ENCODE assay signal across 28 cellular contexts in genomic region chr21:19855522-19855921, GRCh38.
"Had no signal": no experiment of that assay in that cellular context is flagged by ENCODE, and none has a peak within 500 bp of the region (broad histone marks: within the 10 kb centered on the region; RNA-seq: fewer than 3 reads in every experiment).

No MANE protein-coding gene starts in this region.

- H3K27me3 Mint-ChIP-seq: activated B cell treated with CpG ODN at 0.5 μM for 24 hours; activated CD8-positive, alpha-beta T cell treated with anti-CD3 and anti-CD28 coated beads for 36 hours; activated naive CD4-positive, alpha-beta T cell treated with anti-CD3 and anti-CD28 coated beads, Interleukin-2, amount 50 U/mL, for 24 hours; activated naive CD8-positive, alpha-beta T cell treated with anti-CD3 and anti-CD28 coated beads for 36 hours; activated naive CD8-positive, alpha-beta T cell treated with anti-CD3 and anti-CD28 coated beads, Interleukin-2, amount 50 U/mL, for 24 hours; T-helper 17 cell had no signal

- H3K9me3 ChIP-seq: adrenal gland, body of pancreas, colonic mucosa had no signal

- H3K36me3 Mint-ChIP-seq: activated naive CD4-positive, alpha-beta T cell treated with anti-CD3 and anti-CD28 coated beads, Interleukin-2, amount 50 U/mL, for 24 hours; activated naive CD8-positive, alpha-beta T cell treated with anti-CD3 and anti-CD28 coated beads for 36 hours had no signal

- FAIRE-seq: frontal cortex had no signal

- H3K27me3 ChIP-seq: adrenal gland, body of pancreas, colonic mucosa had no signal

- H3K4me3 ChIP-seq: adrenal gland, body of pancreas, colonic mucosa had no signal

- DNase-seq: activated B cell treated with CpG ODN at 0.5 μM for 24 hours; activated CD4-positive, alpha-beta T cell treated with anti-CD3 and anti-CD28 coated beads for 48 hours; activated CD4-positive, alpha-beta T cell treated with anti-CD3 and anti-CD28 coated beads, Interleukin-2, amount 50 U/mL, for 1 hour; activated CD4-positive, alpha-beta T cell treated with anti-CD3 and anti-CD28 coated beads, Interleukin-2, amount 50 U/mL, for 48 hours; activated CD8-positive, alpha-beta memory T cell treated with anti-CD3 and anti-CD28 coated beads for 24 hours; activated CD8-positive, alpha-beta T cell treated with anti-CD3 and anti-CD28 coated beads for 36 hours; activated effector memory CD4-positive, alpha-beta T cell treated with anti-CD3 and anti-CD28 coated beads, Interleukin-2, amount 50 U/mL, for 16 hours; activated naive CD4-positive, alpha-beta T cell treated with anti-CD3 and anti-CD28 coated beads for 36 hours; activated naive CD8-positive, alpha-beta T cell treated with anti-CD3 and anti-CD28 coated beads for 36 hours; activated naive CD8-positive, alpha-beta T cell treated with anti-CD3 and anti-CD28 coated beads, Interleukin-2, amount 50 U/mL, for 24 hours; activated T-cell treated with anti-CD3 and anti-CD28 coated beads, Interleukin-2, amount 50 U/mL, for 4 hours; adrenal gland; amygdala; aorta; body of pancreas; caudate nucleus; colonic mucosa; effector memory CD4-positive, alpha-beta T cell; endodermal cell; foreskin fibroblast; T-helper 1 cell; T-helper 17 cell; T1000; WERI-Rb-1 had no signal

- H3K36me3 ChIP-seq: adrenal gland, colonic mucosa, WERI-Rb-1 had no signal

- H3K27ac ChIP-seq: adrenal gland, body of pancreas, colonic mucosa, WERI-Rb-1 had no signal

- H3K9me3 Mint-ChIP-seq: activated naive CD4-positive, alpha-beta T cell treated with anti-CD3 and anti-CD28 coated beads, Interleukin-2, amount 50 U/mL, for 24 hours; activated naive CD8-positive, alpha-beta T cell treated with anti-CD3 and anti-CD28 coated beads, Interleukin-2, amount 50 U/mL, for 24 hours; endodermal cell had no signal

- H3K4me3 Mint-ChIP-seq: activated B cell treated with CpG ODN at 0.5 μM for 24 hours; activated CD8-positive, alpha-beta T cell treated with anti-CD3 and anti-CD28 coated beads for 36 hours; activated naive CD4-positive, alpha-beta T cell treated with anti-CD3 and anti-CD28 coated beads for 36 hours; activated naive CD4-positive, alpha-beta T cell treated with anti-CD3 and anti-CD28 coated beads, Interleukin-2, amount 50 U/mL, for 24 hours; activated naive CD8-positive, alpha-beta T cell treated with anti-CD3 and anti-CD28 coated beads for 36 hours; activated naive CD8-positive, alpha-beta T cell treated with anti-CD3 and anti-CD28 coated beads, Interleukin-2, amount 50 U/mL, for 24 hours; activated T-cell treated with anti-CD3 and anti-CD28 coated beads, Interleukin-2, amount 50 U/mL, for 4 hours; endodermal cell; T-helper 17 cell; T-helper 2 cell treated with Interferon-gamma antibody and Interleukin-4, amounts not matched to agents 5 μg/mL and 100 μg/mL, for 36 hours had no signal

- H3K4me1 ChIP-seq: adrenal gland, body of pancreas, colonic mucosa had no signal

- H3K27ac Mint-ChIP-seq: activated B cell treated with CpG ODN at 0.5 μM for 24 hours; activated CD8-positive, alpha-beta T cell treated with anti-CD3 and anti-CD28 coated beads for 36 hours; activated naive CD4-positive, alpha-beta T cell treated with anti-CD3 and anti-CD28 coated beads for 36 hours; activated naive CD4-positive, alpha-beta T cell treated with anti-CD3 and anti-CD28 coated beads, Interleukin-2, amount 50 U/mL, for 24 hours; activated naive CD8-positive, alpha-beta T cell treated with anti-CD3 and anti-CD28 coated beads for 36 hours; activated naive CD8-positive, alpha-beta T cell treated with anti-CD3 and anti-CD28 coated beads, Interleukin-2, amount 50 U/mL, for 24 hours; activated T-helper 2 cell treated with anti-CD3 and anti-CD28 coated beads, Interferon-gamma antibody, Interleukin-2, Interleukin-4, amounts not matched to agents 10 μg/mL and 5 μg/mL and 100 μg/mL, durations not matched to agents 14 hours and 24 hours and 36 hours; endodermal cell; T-helper 17 cell; T-helper 2 cell treated with Interferon-gamma antibody and Interleukin-4, amounts not matched to agents 5 μg/mL and 100 μg/mL, for 36 hours had no signal

- H3K4me1 Mint-ChIP-seq: activated B cell treated with CpG ODN at 0.5 μM for 24 hours; activated naive CD4-positive, alpha-beta T cell treated with anti-CD3 and anti-CD28 coated beads, Interleukin-2, amount 50 U/mL, for 24 hours; activated naive CD8-positive, alpha-beta T cell treated with anti-CD3 and anti-CD28 coated beads for 36 hours; activated naive CD8-positive, alpha-beta T cell treated with anti-CD3 and anti-CD28 coated beads, Interleukin-2, amount 50 U/mL, for 24 hours; endodermal cell; T-helper 17 cell had no signal
